Comparison of ENCODE assay signal across 15 cellular contexts in genomic region chr17:20455106-20455505, GRCh38. TPM values are rescaled to one million over a fixed set of nuclear protein-coding genes. Genes with fewer than 3 reads are reported as not detected.
"Had no signal": no experiment of that assay in that cellular context is flagged by ENCODE, and none has a peak within 500 bp of the region (broad histone marks: within the 10 kb centered on the region; RNA-seq: fewer than 3 reads in every experiment).

No MANE protein-coding gene starts in this region.

RNA-seq across cellular contexts. Expression of gene LGALS9B, which starts 12.2 kb away (rescaled TPM):
- total RNA-seq: hepatocyte, kidney, kidney epithelial cell, left cardiac atrium, left lobe of liver, left ventricle myocardium inferior, left ventricle myocardium superior, liver, lower lobe of right lung, lung microvascular endothelial cell, mammary epithelial cell, mesenteric fat pad, mesothelial cell of epicardium, myocyte had no signal
- polyA plus RNA-seq: hepatocyte; liver; mammary epithelial cell; naive thymus-derived CD4-positive, alpha-beta T cell had no signal
